ENCODE assay signal across 29 cellular contexts in genomic region chr10:123577921-123578461, GRCh38.
"Had no signal": no experiment of that assay in that cellular context is flagged by ENCODE, and none has a peak within 500 bp of the region (broad histone marks: within the 10 kb centered on the region; RNA-seq: fewer than 3 reads in every experiment).

No MANE protein-coding gene starts in this region.

- H3K27ac Mint-ChIP-seq: activated CD4-positive, alpha-beta memory T cell treated with anti-CD3 and anti-CD28 coated beads for 36 hours; activated CD4-positive, alpha-beta T cell treated with anti-CD3 and anti-CD28 coated beads for 36 hours; activated CD4-positive, alpha-beta T cell treated with anti-CD3 and anti-CD28 coated beads, Interleukin-2, amount 10 ng/mL, durations not matched to agents 24 days and 14 days; activated CD8-positive, alpha-beta memory T cell treated with anti-CD3 and anti-CD28 coated beads, Interleukin-2, amount 10 ng/mL, durations not matched to agents 7 days and 5 days; activated CD8-positive, alpha-beta T cell treated with anti-CD3 and anti-CD28 coated beads, Interleukin-2, amount 10 ng/mL, durations not matched to agents 7 days and 5 days; activated naive CD8-positive, alpha-beta T cell; activated T-helper 17 cell treated with anti-CD3 and anti-CD28 coated beads, Interleukin-2, amount 50 U/mL, for 72 hours; T-helper 17 cell; T-helper 2 cell treated with Interferon-gamma antibody and Interleukin-4, amounts not matched to agents 5 μg/mL and 100 μg/mL, for 36 hours had no signal

- H3K9me3 Mint-ChIP-seq: activated CD4-positive, alpha-beta memory T cell treated with anti-CD3 and anti-CD28 coated beads for 36 hours; activated CD4-positive, alpha-beta T cell treated with anti-CD3 and anti-CD28 coated beads, Interleukin-2, amount 10 ng/mL, durations not matched to agents 24 days and 14 days; activated T-cell treated with anti-CD3 and anti-CD28 coated beads, Interleukin-2, amount 50 U/mL, for 4 hours; activated T-helper 17 cell treated with anti-CD3 and anti-CD28 coated beads, Interleukin-2, amount 50 U/mL, for 72 hours; T-helper 2 cell treated with Interferon-gamma antibody and Interleukin-4, amounts not matched to agents 5 μg/mL and 100 μg/mL, for 36 hours had no signal

- DNase-seq: activated CD4-positive, alpha-beta memory T cell treated with anti-CD3 and anti-CD28 coated beads for 36 hours; activated CD4-positive, alpha-beta T cell treated with anti-CD3 and anti-CD28 coated beads for 36 hours; activated CD4-positive, alpha-beta T cell treated with anti-CD3 and anti-CD28 coated beads, Interleukin-2, amount 10 ng/mL, durations not matched to agents 24 days and 14 days; activated CD4-positive, CD25-positive, alpha-beta regulatory T cell; activated CD4-positive, CD25-positive, alpha-beta regulatory T cell treated with anti-CD3 and anti-CD28 coated beads, Interleukin-2, amount 50 U/mL, for 72 hours; activated CD8-positive, alpha-beta memory T cell treated with anti-CD3 and anti-CD28 coated beads, Interleukin-2, amount 10 ng/mL, durations not matched to agents 7 days and 5 days; activated CD8-positive, alpha-beta T cell treated with anti-CD3 and anti-CD28 coated beads, Interleukin-2, amount 10 ng/mL, durations not matched to agents 7 days and 5 days; activated effector memory CD4-positive, alpha-beta T cell treated with Interleukin-2 at 50 U/mL for 16 hours; activated gamma-delta T cell treated with Interleukin-2 at 50 U/mL for 16 hours; activated naive CD4-positive, alpha-beta T cell treated with anti-CD3 and anti-CD28 coated beads, Interleukin-2, amount 50 U/mL, for 16 hours; activated naive CD4-positive, alpha-beta T cell treated with Interleukin-2 at 50 U/mL for 16 hours; activated T-cell treated with anti-CD3 and anti-CD28 coated beads, Interleukin-2, amount 50 U/mL, for 4 hours; amniotic stem cell; anterior cingulate cortex; caudate nucleus; cortex of kidney; dermis blood vessel endothelial cell; effector CD8-positive, alpha-beta T cell; foreskin fibroblast; head of caudate nucleus; T-helper 1 cell; T-helper 17 cell had no signal

- H3K4me3 Mint-ChIP-seq: activated CD4-positive, alpha-beta memory T cell treated with anti-CD3 and anti-CD28 coated beads for 36 hours; activated CD4-positive, alpha-beta T cell treated with anti-CD3 and anti-CD28 coated beads for 36 hours; activated CD4-positive, alpha-beta T cell treated with anti-CD3 and anti-CD28 coated beads, Interleukin-2, amount 10 ng/mL, durations not matched to agents 24 days and 14 days; activated CD8-positive, alpha-beta memory T cell treated with anti-CD3 and anti-CD28 coated beads, Interleukin-2, amount 10 ng/mL, durations not matched to agents 7 days and 5 days; activated CD8-positive, alpha-beta T cell treated with anti-CD3 and anti-CD28 coated beads, Interleukin-2, amount 10 ng/mL, durations not matched to agents 7 days and 5 days; activated naive CD8-positive, alpha-beta T cell; activated T-cell treated with anti-CD3 and anti-CD28 coated beads, Interleukin-2, amount 50 U/mL, for 4 hours; activated T-helper 17 cell treated with anti-CD3 and anti-CD28 coated beads, Interleukin-2, amount 50 U/mL, for 72 hours; T-helper 17 cell; T-helper 2 cell treated with Interferon-gamma antibody and Interleukin-4, amounts not matched to agents 5 μg/mL and 100 μg/mL, for 36 hours had no signal

- H3K4me1 Mint-ChIP-seq: activated CD4-positive, alpha-beta T cell treated with anti-CD3 and anti-CD28 coated beads for 36 hours; activated CD4-positive, alpha-beta T cell treated with anti-CD3 and anti-CD28 coated beads, Interleukin-2, amount 10 ng/mL, durations not matched to agents 24 days and 14 days; activated CD8-positive, alpha-beta memory T cell treated with anti-CD3 and anti-CD28 coated beads, Interleukin-2, amount 10 ng/mL, durations not matched to agents 7 days and 5 days; activated T-helper 17 cell treated with anti-CD3 and anti-CD28 coated beads, Interleukin-2, amount 50 U/mL, for 72 hours had no signal

- ATAC-seq: activated CD4-positive, alpha-beta T cell treated with anti-CD3 and anti-CD28 coated beads for 36 hours; activated CD8-positive, alpha-beta memory T cell treated with anti-CD3 and anti-CD28 coated beads, Interleukin-2, amount 10 ng/mL, durations not matched to agents 7 days and 5 days; activated CD8-positive, alpha-beta T cell treated with anti-CD3 and anti-CD28 coated beads, Interleukin-2, amount 10 ng/mL, durations not matched to agents 7 days and 5 days; activated T-cell treated with anti-CD3 and anti-CD28 coated beads, Interleukin-2, amount 50 U/mL, for 4 hours; activated T-helper 17 cell treated with anti-CD3 and anti-CD28 coated beads, Interleukin-2, amount 50 U/mL, for 72 hours; esophagus mucosa; T-helper 17 cell had no signal

- H3K36me3 Mint-ChIP-seq: activated CD4-positive, alpha-beta memory T cell treated with anti-CD3 and anti-CD28 coated beads for 36 hours; activated CD8-positive, alpha-beta memory T cell treated with anti-CD3 and anti-CD28 coated beads, Interleukin-2, amount 10 ng/mL, durations not matched to agents 7 days and 5 days; activated naive CD8-positive, alpha-beta T cell had no signal

- FAIRE-seq: astrocyte, colon, frontal cortex had no signal
